In genomic region chr14:38238881-38239280, GRCh38 we compare ENCODE assay signal across 18 cellular contexts. TPM values are rescaled to one million over a fixed set of nuclear protein-coding genes. Genes with fewer than 3 reads are reported as not detected.
"Had no signal": no experiment of that assay in that cellular context is flagged by ENCODE, and none has a peak within 500 bp of the region (broad histone marks: within the 10 kb centered on the region; RNA-seq: fewer than 3 reads in every experiment).

No MANE protein-coding gene starts in this region.

- H3K4me1 ChIP-seq: gastroesophageal sphincter, pancreas, upper lobe of right lung had no signal

- H3K9me3 ChIP-seq: gastroesophageal sphincter, pancreas, sigmoid colon, thoracic aorta, upper lobe of right lung had no signal

- DNase-seq: activated CD4-positive, alpha-beta T cell treated with anti-CD3 and anti-CD28 coated beads, Interleukin-2, amount 10 ng/mL, durations not matched to agents 7 days and 5 days; activated CD8-positive, alpha-beta memory T cell treated with anti-CD3 and anti-CD28 coated beads for 24 hours; activated naive CD8-positive, alpha-beta T cell treated with anti-CD3 and anti-CD28 coated beads, Interleukin-2, amount 10 ng/mL, durations not matched to agents 7 days and 5 days; aorta; cortex of kidney; effector CD8-positive, alpha-beta T cell; left colon; naive thymus-derived CD4-positive, alpha-beta T cell; pancreas; sigmoid colon; stimulated activated CD4-positive, alpha-beta T cell treated with anti-CD3 and anti-CD28 coated beads, Interleukin-12 subunit alpha, Interleukin-12 subunit beta, amount 100 ng/mL, for 4 hours; stimulated activated CD4-positive, alpha-beta T cell treated with anti-CD3 and anti-CD28 coated beads, Interleukin-2, amount 100 ng/mL, for 24 hours; upper lobe of right lung had no signal

- H3K27me3 ChIP-seq: gastroesophageal sphincter, pancreas, sigmoid colon, upper lobe of right lung had no signal

- H3K4me3 ChIP-seq: gastroesophageal sphincter, lung, pancreas, sigmoid colon, thoracic aorta, upper lobe of right lung had no signal

- H3K36me3 ChIP-seq: gastroesophageal sphincter, pancreas, sigmoid colon, thoracic aorta, upper lobe of right lung had no signal

- H3K27ac ChIP-seq: gastroesophageal sphincter, pancreas, sigmoid colon, thoracic aorta, upper lobe of right lung had no signal

RNA-seq across cellular contexts. Expression of gene CLEC14A, which starts 17.0 kb away (rescaled TPM):
- total RNA-seq: activated CD4-positive, alpha-beta T cell treated with anti-CD3 and anti-CD28 coated beads, Interleukin-2, amount 10 ng/mL, durations not matched to agents 7 days and 5 days; activated naive CD8-positive, alpha-beta T cell treated with anti-CD3 and anti-CD28 coated beads, Interleukin-2, amount 10 ng/mL, durations not matched to agents 7 days and 5 days; activated T-helper 1 cell treated with anti-CD3 and anti-CD28 coated beads, Interleukin-12 subunit alpha, Interleukin-12 subunit beta, Interleukin-2, Interleukin-4 antibody, amounts not matched to agents 30 ng/mL and 10 ng/mL and 1 ng/mL, durations not matched to agents 14 hours and 24 hours and 36 hours; mononuclear cell; naive thymus-derived CD4-positive, alpha-beta T cell had no signal

RNA-seq across cellular contexts. Expression of gene SSTR1, which starts 31.2 kb away (rescaled TPM):
- total RNA-seq: activated CD4-positive, alpha-beta T cell treated with anti-CD3 and anti-CD28 coated beads, Interleukin-2, amount 10 ng/mL, durations not matched to agents 7 days and 5 days; activated naive CD8-positive, alpha-beta T cell treated with anti-CD3 and anti-CD28 coated beads, Interleukin-2, amount 10 ng/mL, durations not matched to agents 7 days and 5 days; activated T-helper 1 cell treated with anti-CD3 and anti-CD28 coated beads, Interleukin-12 subunit alpha, Interleukin-12 subunit beta, Interleukin-2, Interleukin-4 antibody, amounts not matched to agents 30 ng/mL and 10 ng/mL and 1 ng/mL, durations not matched to agents 14 hours and 24 hours and 36 hours; mononuclear cell; naive thymus-derived CD4-positive, alpha-beta T cell had no signal
